8 cellular contexts compared by ENCODE assay signal in genomic region chr1:42176902-42177519, GRCh38. TPM values are rescaled to one million over a fixed set of nuclear protein-coding genes. Genes with fewer than 3 reads are reported as not detected.
DNase-seq lines count a peak whose midpoint lies in the region; ATAC-seq and TF ChIP-seq lines count a peak whose summit lies in the region.

No MANE protein-coding gene starts in this region.

- peaks cover 7 to 19% of the 10 kb centered on the region in 2 donors for H3K36me3 Mint-ChIP-seq in stimulated activated naive B cell treated with anti-CD40 and anti-IgM and Interleukin-4, amounts not matched to agents 10 μg/mL and 1 μg/mL and 100 μg/mL, for 72 hours

- ATAC-seq in stimulated activated naive B cell treated with anti-CD40 and anti-IgM and Interleukin-4, amounts not matched to agents 10 μg/mL and 1 μg/mL and 100 μg/mL, for 72 hours (replicated peaks), result peak; percentile 77 to 78
- ATAC-seq in HG03460 (IDR thresholded peaks at IDR 0.05; ENCODE audit: unreplicated experiment), result no peak

- H3K4me1 Mint-ChIP-seq in stimulated activated naive B cell treated with anti-CD40 and anti-IgM and Interleukin-4, amounts not matched to agents 10 μg/mL and 1 μg/mL and 100 μg/mL, for 72 hours, result peaks cover 0 to 7% of the 10 kb centered on the region in 2 donors

- no peak overlapping the region for H3K27ac Mint-ChIP-seq in stimulated activated naive B cell treated with anti-CD40 and anti-IgM and Interleukin-4, amounts not matched to agents 10 μg/mL and 1 μg/mL and 100 μg/mL, for 72 hours

- no peaks in the 10 kb centered on the region for H3K9me3 ChIP-seq in right atrium auricular region

- H3K4me3 ChIP-seq in WI38 (ENCODE audit: low read depth, low read length) (no peak overlapping the region), right atrium auricular region (no peak overlapping the region)

- H3K27ac ChIP-seq in right atrium auricular region, result no peak overlapping the region

- no peaks in the 10 kb centered on the region for H3K27me3 Mint-ChIP-seq in stimulated activated naive B cell treated with anti-CD40 and anti-IgM and Interleukin-4, amounts not matched to agents 10 μg/mL and 1 μg/mL and 100 μg/mL, for 72 hours

- H3K36me3 ChIP-seq in right atrium auricular region, result peaks cover 7% of the 10 kb centered on the region

- H3K27me3 ChIP-seq in right atrium auricular region, result no peaks in the 10 kb centered on the region

- peaks cover 0 to 46% of the 10 kb centered on the region in 2 donors for H3K4me1 ChIP-seq in right atrium auricular region

- TF ChIP-seq CTCF in WI38 (IDR thresholded peaks at IDR 0.05; ENCODE audit: low read depth, low read length) (peak; percentile 73), right atrium auricular region (IDR thresholded peaks at IDR 0.05) (peak; percentile 54 to 79)

- no peaks in the 10 kb centered on the region for H3K9me3 Mint-ChIP-seq in stimulated activated naive B cell treated with anti-CD40 and anti-IgM and Interleukin-4, amounts not matched to agents 10 μg/mL and 1 μg/mL and 100 μg/mL, for 72 hours

- H3K4me3 Mint-ChIP-seq in stimulated activated naive B cell treated with anti-CD40 and anti-IgM and Interleukin-4, amounts not matched to agents 10 μg/mL and 1 μg/mL and 100 μg/mL, for 72 hours, result no peak overlapping the region

- DNase-seq in stimulated activated CD4-positive, alpha-beta T cell treated with anti-CD3 and anti-CD28 coated beads, Interleukin-4, amount 100 ng/mL, for 24 hours, result peak; percentile 23
- DNase-seq in stimulated activated CD4-positive, alpha-beta T cell treated with anti-CD3 and anti-CD28 coated beads, Interleukin-12 subunit alpha, Interleukin-12 subunit beta, amount 100 ng/mL, for 4 hours, result no peak
- DNase-seq in NCI-H1105 treated with DMSO at 0.1 percent for 48 hours (lab: John Stamatoyannopoulos, UW), result peak; percentile 74
- no peak for DNase-seq in right atrium auricular region (ENCODE audit: low spot score)
- DNase-seq in stimulated activated naive B cell treated with anti-CD40 and anti-IgM and Interleukin-4, amounts not matched to agents 10 μg/mL and 1 μg/mL and 100 μg/mL, for 72 hours, result no peak
- DNase-seq in MV-4-11 (lab: John Stamatoyannopoulos, UW), result no peak

RNA-seq across cellular contexts. Expression of gene GUCA2A, which starts 12.5 kb away (rescaled TPM):
- not detected for total RNA-seq in right atrium auricular region

RNA-seq across cellular contexts. Expression of gene GUCA2B, which starts 23.8 kb away (rescaled TPM):
- total RNA-seq in right atrium auricular region, result not detected

Comparison
In these comparisons a context has a peak if more than half of its experiments do, and no peak if none do; other contexts are left out.
1. DNase-seq: peak in stimulated activated CD4-positive, alpha-beta T cell treated with anti-CD3 and anti-CD28 coated beads, Interleukin-4, amount 100 ng/mL, for 24 hours (single experiment) and NCI-H1105 treated with DMSO at 0.1 percent for 48 hours (single experiment); none in stimulated activated CD4-positive, alpha-beta T cell treated with anti-CD3 and anti-CD28 coated beads, Interleukin-12 subunit alpha, Interleukin-12 subunit beta, amount 100 ng/mL, for 4 hours (single experiment), right atrium auricular region (single experiment), stimulated activated naive B cell treated with anti-CD40 and anti-IgM and Interleukin-4, amounts not matched to agents 10 μg/mL and 1 μg/mL and 100 μg/mL, for 72 hours (single experiment) and MV-4-11 (single experiment).